Comparison of ENCODE assay signal across 1 cellular context in genomic region chr20:49713779-49714712, GRCh38.
TF ChIP-seq lines count a peak whose summit lies in the region.

A gene with protein sequence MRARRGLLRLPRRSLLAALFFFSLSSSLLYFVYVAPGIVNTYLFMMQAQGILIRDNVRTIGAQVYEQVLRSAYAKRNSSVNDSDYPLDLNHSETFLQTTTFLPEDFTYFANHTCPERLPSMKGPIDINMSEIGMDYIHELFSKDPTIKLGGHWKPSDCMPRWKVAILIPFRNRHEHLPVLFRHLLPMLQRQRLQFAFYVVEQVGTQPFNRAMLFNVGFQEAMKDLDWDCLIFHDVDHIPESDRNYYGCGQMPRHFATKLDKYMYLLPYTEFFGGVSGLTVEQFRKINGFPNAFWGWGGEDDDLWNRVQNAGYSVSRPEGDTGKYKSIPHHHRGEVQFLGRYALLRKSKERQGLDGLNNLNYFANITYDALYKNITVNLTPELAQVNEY (minus strand): TSS chr20:49713878. CDS start chr20:49713690, 188 bp downstream.

TF ChIP-seq in K562, 482 proteins besides CTCF, POLR2A, EP300 and RAD21 (continued from another document and continues in another):
- TF ChIP-seq VEZF1 (CRISPR knock-in tag; IDR thresholded peaks at IDR 0.05) (peak; percentile 95), SRSF9 (IDR thresholded peaks at IDR 0.05; ENCODE audit: borderline replicate concordance, low read depth, low read length) (no peak), JUNB (CRISPR knock-in tag; conservative IDR thresholded peaks at IDR 0.05) (0 out of 2 replicates have a peak, but pooled peaks have one; percentile 36), FOS (IDR thresholded peaks at IDR 0.05; ENCODE audit: extremely low read depth, insufficient read length) (no peak), KDM5B (IDR thresholded peaks at IDR 0.05; ENCODE audit: insufficient replicate concordance, low read depth, low read length) (peak; percentile 29), ZNF830 (CRISPR knock-in tag; IDR thresholded peaks at IDR 0.05) (no peak), CBFA2T3 (IDR thresholded peaks at IDR 0.05) (no peak), CBX2 (IDR thresholded peaks at IDR 0.05; ENCODE audit: insufficient read depth, low read length, poor library complexity, severe bottlenecking) (no peak), ZNF449 (CRISPR knock-in tag; IDR thresholded peaks at IDR 0.05) (no peak), RBM25 (IDR thresholded peaks at IDR 0.05; ENCODE audit: low read depth, low read length, severe bottlenecking) (peak; percentile 48), RFX1 (IDR thresholded peaks at IDR 0.05) (no peak), E2F1 (CRISPR knock-in tag; IDR thresholded peaks at IDR 0.05) (no peak; the same call in 1 of the 2 replicates), PRMT5 (CRISPR knock-in tag; IDR thresholded peaks at IDR 0.05) (no peak), GTF2A2 (tag; IDR thresholded peaks at IDR 0.05) (no peak), TAF15 (IDR thresholded peaks at IDR 0.05; ENCODE audit: low read depth, low read length) (no peak), BRD4 (IDR thresholded peaks at IDR 0.05) (no peak), ZKSCAN1 (IDR thresholded peaks at IDR 0.05; ENCODE audit: low read depth, low read length) (no peak), ZFP30 (CRISPR knock-in tag; IDR thresholded peaks at IDR 0.05; ENCODE audit: borderline replicate concordance) (no peak), FUS (optimal IDR thresholded peaks at IDR 0.05; ENCODE audit: low read depth, low read length) (no peak), C11orf30 (IDR thresholded peaks at IDR 0.05; ENCODE audit: low read depth) (0 out of 2 replicates have a peak, but pooled peaks have one; percentile 9), NCOA2 (IDR thresholded peaks at IDR 0.05; ENCODE audit: partially characterized antibody in 2 of 2) (peak in 1 of 2 experiments; percentile 99), SP1 (CRISPR knock-in tag; IDR thresholded peaks at IDR 0.05) (peak; percentile 67), TAF1 (IDR thresholded peaks at IDR 0.05; ENCODE audit: control insufficient read depth, extremely low read depth, insufficient read depth, low read length, severe bottlenecking) (peak; percentile 37), CXXC5 (CRISPR knock-in tag; IDR thresholded peaks at IDR 0.05) (peak; percentile 82), SMARCA4 (IDR thresholded peaks at IDR 0.05) (0 out of 2 replicates have a peak, but pooled peaks have one; percentile 17), PHB2 (IDR thresholded peaks at IDR 0.05; ENCODE audit: low read depth) (no peak), MBD2 (IDR thresholded peaks at IDR 0.05; ENCODE audit: borderline replicate concordance, low read depth) (0 out of 2 replicates have a peak, but pooled peaks have one; percentile 17), SIN3A (IDR thresholded peaks at IDR 0.05; ENCODE audit: borderline replicate concordance in 2 of 2, control insufficient read depth in 1 of 2, low read depth in 2 of 2, low read length in 2 of 2) (no peak; a peak in 1 of 4 replicates), MAZ (CRISPR knock-in tag; conservative IDR thresholded peaks at IDR 0.05 in 1 of 2, IDR thresholded peaks at IDR 0.05 in 1 of 2) (peak; percentile 63 to 65; a peak in 3 of 4 replicates), GABPB2 (CRISPR knock-in tag; conservative IDR thresholded peaks at IDR 0.05) (no peak), BHLHE40 (IDR thresholded peaks at IDR 0.05; ENCODE audit: low read length) (peak; percentile 79), U2AF1 (optimal IDR thresholded peaks at IDR 0.05; ENCODE audit: low read depth, low read length) (no peak), ATF7 (IDR thresholded peaks at IDR 0.05) (peak; percentile 57; the same call in 1 of the 2 replicates), NRF1 (conservative IDR thresholded peaks at IDR 0.05 in 1 of 2, IDR thresholded peaks at IDR 0.05 in 1 of 2) (peak; percentile 87 to 89), FOSL1 (tag; conservative IDR thresholded peaks at IDR 0.05) (peak; percentile 84), E2F3 (CRISPR knock-in tag; IDR thresholded peaks at IDR 0.05) (0 out of 2 replicates have a peak, but pooled peaks have one; percentile 60), ZNF592 (IDR thresholded peaks at IDR 0.05) (peak; percentile 18; the same call in 1 of the 2 replicates), TRIM24 (IDR thresholded peaks at IDR 0.05) (no peak), BRCA1 (IDR thresholded peaks at IDR 0.05) (no peak), BRCA1 (CRISPR knock-in tag; IDR thresholded peaks at IDR 0.05) (no peak), SAFB2 (IDR thresholded peaks at IDR 0.05; ENCODE audit: borderline replicate concordance, low read depth, low read length, severe bottlenecking) (no peak), ZNF197 (CRISPR knock-in tag; IDR thresholded peaks at IDR 0.05; ENCODE audit: low read depth) (0 out of 2 replicates have a peak, but pooled peaks have one; percentile 57), FOXM1 (IDR thresholded peaks at IDR 0.05; ENCODE audit: low read depth) (0 out of 2 replicates have a peak, but pooled peaks have one; percentile 13), FOXM1 (CRISPR knock-in tag; IDR thresholded peaks at IDR 0.05; ENCODE audit: low read depth) (no peak)
- TF ChIP-seq, protein P1, sequence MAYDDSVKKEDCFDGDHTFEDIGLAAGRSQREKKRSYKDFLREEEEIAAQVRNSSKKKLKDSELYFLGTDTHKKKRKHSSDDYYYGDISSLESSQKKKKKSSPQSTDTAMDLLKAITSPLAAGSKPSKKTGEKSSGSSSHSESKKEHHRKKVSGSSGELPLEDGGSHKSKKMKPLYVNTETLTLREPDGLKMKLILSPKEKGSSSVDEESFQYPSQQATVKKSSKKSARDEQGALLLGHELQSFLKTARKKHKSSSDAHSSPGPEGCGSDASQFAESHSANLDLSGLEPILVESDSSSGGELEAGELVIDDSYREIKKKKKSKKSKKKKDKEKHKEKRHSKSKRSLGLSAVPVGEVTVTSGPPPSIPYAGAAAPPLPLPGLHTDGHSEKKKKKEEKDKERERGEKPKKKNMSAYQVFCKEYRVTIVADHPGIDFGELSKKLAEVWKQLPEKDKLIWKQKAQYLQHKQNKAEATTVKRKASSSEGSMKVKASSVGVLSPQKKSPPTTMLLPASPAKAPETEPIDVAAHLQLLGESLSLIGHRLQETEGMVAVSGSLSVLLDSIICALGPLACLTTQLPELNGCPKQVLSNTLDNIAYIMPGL (CRISPR knock-in tag; IDR thresholded peaks at IDR 0.05), result no peak
- TF ChIP-seq, protein P2, sequence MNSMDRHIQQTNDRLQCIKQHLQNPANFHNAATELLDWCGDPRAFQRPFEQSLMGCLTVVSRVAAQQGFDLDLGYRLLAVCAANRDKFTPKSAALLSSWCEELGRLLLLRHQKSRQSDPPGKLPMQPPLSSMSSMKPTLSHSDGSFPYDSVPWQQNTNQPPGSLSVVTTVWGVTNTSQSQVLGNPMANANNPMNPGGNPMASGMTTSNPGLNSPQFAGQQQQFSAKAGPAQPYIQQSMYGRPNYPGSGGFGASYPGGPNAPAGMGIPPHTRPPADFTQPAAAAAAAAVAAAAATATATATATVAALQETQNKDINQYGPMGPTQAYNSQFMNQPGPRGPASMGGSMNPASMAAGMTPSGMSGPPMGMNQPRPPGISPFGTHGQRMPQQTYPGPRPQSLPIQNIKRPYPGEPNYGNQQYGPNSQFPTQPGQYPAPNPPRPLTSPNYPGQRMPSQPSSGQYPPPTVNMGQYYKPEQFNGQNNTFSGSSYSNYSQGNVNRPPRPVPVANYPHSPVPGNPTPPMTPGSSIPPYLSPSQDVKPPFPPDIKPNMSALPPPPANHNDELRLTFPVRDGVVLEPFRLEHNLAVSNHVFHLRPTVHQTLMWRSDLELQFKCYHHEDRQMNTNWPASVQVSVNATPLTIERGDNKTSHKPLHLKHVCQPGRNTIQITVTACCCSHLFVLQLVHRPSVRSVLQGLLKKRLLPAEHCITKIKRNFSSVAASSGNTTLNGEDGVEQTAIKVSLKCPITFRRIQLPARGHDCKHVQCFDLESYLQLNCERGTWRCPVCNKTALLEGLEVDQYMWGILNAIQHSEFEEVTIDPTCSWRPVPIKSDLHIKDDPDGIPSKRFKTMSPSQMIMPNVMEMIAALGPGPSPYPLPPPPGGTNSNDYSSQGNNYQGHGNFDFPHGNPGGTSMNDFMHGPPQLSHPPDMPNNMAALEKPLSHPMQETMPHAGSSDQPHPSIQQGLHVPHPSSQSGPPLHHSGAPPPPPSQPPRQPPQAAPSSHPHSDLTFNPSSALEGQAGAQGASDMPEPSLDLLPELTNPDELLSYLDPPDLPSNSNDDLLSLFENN (IDR thresholded peaks at IDR 0.05; ENCODE audit: low read depth in 2 of 2, low read length in 2 of 2), result no peak
- TF ChIP-seq, protein P3, sequence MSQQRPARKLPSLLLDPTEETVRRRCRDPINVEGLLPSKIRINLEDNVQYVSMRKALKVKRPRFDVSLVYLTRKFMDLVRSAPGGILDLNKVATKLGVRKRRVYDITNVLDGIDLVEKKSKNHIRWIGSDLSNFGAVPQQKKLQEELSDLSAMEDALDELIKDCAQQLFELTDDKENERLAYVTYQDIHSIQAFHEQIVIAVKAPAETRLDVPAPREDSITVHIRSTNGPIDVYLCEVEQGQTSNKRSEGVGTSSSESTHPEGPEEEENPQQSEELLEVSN (IDR thresholded peaks at IDR 0.05; ENCODE audit: borderline replicate concordance in 1 of 2, extremely low read depth in 1 of 2, insufficient read depth in 1 of 2, insufficient read length in 1 of 2, low read depth in 1 of 2, low read length in 1 of 2, poor library complexity in 1 of 2, severe bottlenecking in 1 of 2), result peak in 1 of 2 experiments; percentile 77
- TF ChIP-seq, protein P4, sequence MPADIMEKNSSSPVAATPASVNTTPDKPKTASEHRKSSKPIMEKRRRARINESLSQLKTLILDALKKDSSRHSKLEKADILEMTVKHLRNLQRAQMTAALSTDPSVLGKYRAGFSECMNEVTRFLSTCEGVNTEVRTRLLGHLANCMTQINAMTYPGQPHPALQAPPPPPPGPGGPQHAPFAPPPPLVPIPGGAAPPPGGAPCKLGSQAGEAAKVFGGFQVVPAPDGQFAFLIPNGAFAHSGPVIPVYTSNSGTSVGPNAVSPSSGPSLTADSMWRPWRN (IDR thresholded peaks at IDR 0.05; ENCODE audit: low read depth), result 0 out of 2 replicates have a peak, but pooled peaks have one; percentile 44
- TF ChIP-seq, protein P5, sequence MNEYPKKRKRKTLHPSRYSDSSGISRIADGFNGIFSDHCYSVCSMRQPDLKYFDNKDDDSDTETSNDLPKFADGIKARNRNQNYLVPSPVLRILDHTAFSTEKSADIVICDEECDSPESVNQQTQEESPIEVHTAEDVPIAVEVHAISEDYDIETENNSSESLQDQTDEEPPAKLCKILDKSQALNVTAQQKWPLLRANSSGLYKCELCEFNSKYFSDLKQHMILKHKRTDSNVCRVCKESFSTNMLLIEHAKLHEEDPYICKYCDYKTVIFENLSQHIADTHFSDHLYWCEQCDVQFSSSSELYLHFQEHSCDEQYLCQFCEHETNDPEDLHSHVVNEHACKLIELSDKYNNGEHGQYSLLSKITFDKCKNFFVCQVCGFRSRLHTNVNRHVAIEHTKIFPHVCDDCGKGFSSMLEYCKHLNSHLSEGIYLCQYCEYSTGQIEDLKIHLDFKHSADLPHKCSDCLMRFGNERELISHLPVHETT (CRISPR knock-in tag; conservative IDR thresholded peaks at IDR 0.05 in 1 of 2, IDR thresholded peaks at IDR 0.05 in 1 of 2), result peak in 1 of 2 experiments; percentile 69; a peak in 2 of 4 replicates
